ENCODE assay signal across 8 cellular contexts in the genomic region with DNA sequence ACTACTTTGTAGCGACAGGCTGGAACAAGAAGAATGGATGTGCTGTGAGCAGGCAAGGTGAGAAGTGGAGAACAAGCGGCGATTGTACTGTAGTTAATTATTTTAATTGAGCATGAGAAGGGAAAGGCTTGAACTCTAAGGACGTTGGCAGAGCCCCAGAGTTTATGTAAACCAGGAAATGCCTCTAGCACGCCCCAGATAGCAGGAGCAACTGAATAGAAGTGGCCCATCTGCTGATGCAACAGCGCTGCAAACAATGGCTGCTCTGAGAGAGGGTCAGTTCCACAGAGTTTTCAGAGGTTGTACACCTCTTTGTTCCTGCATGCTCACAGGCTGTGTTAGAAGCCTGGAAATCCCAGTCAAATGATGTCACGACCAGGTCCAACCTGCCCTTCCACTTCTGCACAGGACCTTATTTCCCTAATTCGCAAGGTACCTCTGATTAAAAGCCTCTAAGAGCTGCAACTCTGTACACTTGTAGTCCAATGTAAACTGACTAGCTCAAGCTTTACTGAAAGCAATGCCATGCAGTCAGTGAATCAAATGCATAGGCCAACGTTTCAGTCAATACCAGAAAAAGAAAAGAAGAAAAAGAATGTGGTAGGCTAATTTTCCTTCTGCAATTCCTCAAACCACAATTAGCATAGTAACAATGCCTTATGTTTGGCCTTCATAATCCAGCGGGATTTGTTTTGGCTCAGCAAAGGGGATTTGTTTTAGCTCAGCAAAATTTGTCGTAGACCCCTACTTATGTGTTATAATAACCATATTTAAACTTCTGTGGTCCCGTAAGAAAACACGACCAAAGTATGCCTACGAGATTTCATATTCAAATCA.
DNase-seq lines count a peak whose midpoint lies in the region; ATAC-seq, FAIRE-seq and TF ChIP-seq lines count a peak whose summit lies in the region.

No MANE protein-coding gene starts in this region.

- H3K4me1 Mint-ChIP-seq in GM23338, result peaks cover 55% of the 10 kb centered on the region
- H3K4me1 Mint-ChIP-seq in endodermal cell, result peaks cover 60% of the 10 kb centered on the region

- no peaks in the 10 kb centered on the region for H3K9me2 ChIP-seq in GM23338 (ENCODE audit: insufficient read depth)

- H3K9me3 Mint-ChIP-seq in GM23338 (no peaks in the 10 kb centered on the region), endodermal cell (no peaks in the 10 kb centered on the region)

- H3K36me3 ChIP-seq in GM23338 (ENCODE audit: insufficient read depth), result peaks cover 5% of the 10 kb centered on the region
- H3K36me3 ChIP-seq in endodermal cell (ENCODE audit: control insufficient read depth, insufficient read depth, low read length), result peaks cover 82% of the 10 kb centered on the region

- TF ChIP-seq POLR2A in H54 (IDR thresholded peaks at IDR 0.05; ENCODE audit: low read depth, low read length), result no peak

- H3K27ac Mint-ChIP-seq in GM23338 (peak overlapping the region; percentile 96), endodermal cell (peak overlapping the region; percentile 64)

- peak overlapping the region; percentile 93 for H3K27ac ChIP-seq in GM23338 (ENCODE audit: low read depth)
- H3K27ac ChIP-seq in endodermal cell (ENCODE audit: low read depth, low read length), result peak overlapping the region; percentile 98

- peak overlapping the region; percentile 48 for H3K9ac ChIP-seq in endodermal cell (ENCODE audit: extremely low read depth, low read length, poor library complexity, severe bottlenecking)

- H3K27me3 Mint-ChIP-seq in GM23338 (ENCODE audit: insufficient read depth, low read depth, poor library complexity) (peaks cover 6% of the 10 kb centered on the region), endodermal cell (ENCODE audit: insufficient read depth) (no peaks in the 10 kb centered on the region)

- DNase-seq in GM23338 (ENCODE audit: low spot score) (peak; percentile 80), NCI-H69 (lab: John Stamatoyannopoulos, UW) (peak; percentile 99), endodermal cell (peak; percentile 79), mucosa of gallbladder (ENCODE audit: low spot score) (peak; percentile 78), H54 (ENCODE audit: insufficient read length, low spot score) (no peak)
- DNase-seq in activated CD4-positive, CD25-positive, alpha-beta regulatory T cell treated with anti-CD3 and anti-CD28 coated beads, Interleukin-2, amount 50 U/mL, for 72 hours, result no peak
- no peak for DNase-seq in activated CD4-positive, alpha-beta T cell treated with anti-CD3 and anti-CD28 coated beads for 48 hours

- TF ChIP-seq CTCF in GM23338 (conservative IDR thresholded peaks at IDR 0.05; ENCODE audit: low read depth in 2 of 2) (no peak), endodermal cell (conservative IDR thresholded peaks at IDR 0.05) (no peak)

- H3K4me1 ChIP-seq in GM23338 (ENCODE audit: insufficient read depth) (peaks cover 49% of the 10 kb centered on the region), endodermal cell (ENCODE audit: control insufficient read depth, insufficient read depth, low read length) (peaks cover 23% of the 10 kb centered on the region)

- peaks cover 3% of the 10 kb centered on the region for H3F3A ChIP-seq in GM23338 (replicated peaks; ENCODE audit: low read depth)

- ATAC-seq in GM23338, result peak; percentile 22
- no peak for ATAC-seq in HG03196 (IDR thresholded peaks at IDR 0.05; ENCODE audit: unreplicated experiment)

- no peaks in the 10 kb centered on the region for H3K27me3 ChIP-seq in GM23338 (ENCODE audit: insufficient read depth)
- no peaks in the 10 kb centered on the region for H3K27me3 ChIP-seq in endodermal cell (ENCODE audit: control insufficient read depth, insufficient read depth, low read length, poor library complexity, severe bottlenecking)

- peaks cover 83% of the 10 kb centered on the region for H3K79me2 ChIP-seq in GM23338 (replicated peaks; ENCODE audit: insufficient read depth)

- peak overlapping the region; percentile 75 for H3K4me2 ChIP-seq in GM23338

- H3K4me3 ChIP-seq in GM23338 (peak overlapping the region; percentile 74), endodermal cell (ENCODE audit: low read length) (peak overlapping the region; percentile 69)

- no peak overlapping the region for H2AFZ ChIP-seq in GM23338

- H4K20me1 ChIP-seq in GM23338 (replicated peaks; ENCODE audit: insufficient read depth), result peaks cover 18% of the 10 kb centered on the region

- no peak for FAIRE-seq in H54 (lab: Jason Lieb, UNC)

- no peaks in the 10 kb centered on the region for H3K9me3 ChIP-seq in endodermal cell (ENCODE audit: control insufficient read depth, low read length)

- WGBS in endodermal cell (ENCODE audit: insufficient coverage in 1 of 2, insufficient read length in 1 of 2), 2 experiments, result 26 to 30% methylated on average over 10 to 14 of the region's 14 CpGs

- H3K4me3 Mint-ChIP-seq in GM23338 (peak overlapping the region; percentile 84), endodermal cell (peak overlapping the region; percentile 24)

- H3K36me3 Mint-ChIP-seq in GM23338 (ENCODE audit: low read depth) (peaks cover 48% of the 10 kb centered on the region), endodermal cell (ENCODE audit: low read depth) (peaks cover 43% of the 10 kb centered on the region)

TF ChIP-seq in GM23338, 12 proteins besides CTCF, POLR2A, EP300 and RAD21:
- peak; percentile 45; the same call in 1 of the 2 replicates for TF ChIP-seq NANOG (IDR thresholded peaks at IDR 0.05; ENCODE audit: borderline replicate concordance)
- TF ChIP-seq, protein P1, sequence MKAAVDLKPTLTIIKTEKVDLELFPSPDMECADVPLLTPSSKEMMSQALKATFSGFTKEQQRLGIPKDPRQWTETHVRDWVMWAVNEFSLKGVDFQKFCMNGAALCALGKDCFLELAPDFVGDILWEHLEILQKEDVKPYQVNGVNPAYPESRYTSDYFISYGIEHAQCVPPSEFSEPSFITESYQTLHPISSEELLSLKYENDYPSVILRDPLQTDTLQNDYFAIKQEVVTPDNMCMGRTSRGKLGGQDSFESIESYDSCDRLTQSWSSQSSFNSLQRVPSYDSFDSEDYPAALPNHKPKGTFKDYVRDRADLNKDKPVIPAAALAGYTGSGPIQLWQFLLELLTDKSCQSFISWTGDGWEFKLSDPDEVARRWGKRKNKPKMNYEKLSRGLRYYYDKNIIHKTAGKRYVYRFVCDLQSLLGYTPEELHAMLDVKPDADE (IDR thresholded peaks at IDR 0.05), result no peak

Comparison
In these comparisons a context has a peak if more than half of its experiments do, and no peak if none do; other contexts are left out.
1. DNase-seq: peak in GM23338 (single experiment), NCI-H69 (single experiment), endodermal cell (single experiment) and mucosa of gallbladder (single experiment); none in activated CD4-positive, CD25-positive, alpha-beta regulatory T cell treated with anti-CD3 and anti-CD28 coated beads, Interleukin-2, amount 50 U/mL, for 72 hours (single experiment), H54 (single experiment) and activated CD4-positive, alpha-beta T cell treated with anti-CD3 and anti-CD28 coated beads for 48 hours (single experiment).